Comparison of ENCODE assay signal across 8 cellular contexts in the genomic region with DNA sequence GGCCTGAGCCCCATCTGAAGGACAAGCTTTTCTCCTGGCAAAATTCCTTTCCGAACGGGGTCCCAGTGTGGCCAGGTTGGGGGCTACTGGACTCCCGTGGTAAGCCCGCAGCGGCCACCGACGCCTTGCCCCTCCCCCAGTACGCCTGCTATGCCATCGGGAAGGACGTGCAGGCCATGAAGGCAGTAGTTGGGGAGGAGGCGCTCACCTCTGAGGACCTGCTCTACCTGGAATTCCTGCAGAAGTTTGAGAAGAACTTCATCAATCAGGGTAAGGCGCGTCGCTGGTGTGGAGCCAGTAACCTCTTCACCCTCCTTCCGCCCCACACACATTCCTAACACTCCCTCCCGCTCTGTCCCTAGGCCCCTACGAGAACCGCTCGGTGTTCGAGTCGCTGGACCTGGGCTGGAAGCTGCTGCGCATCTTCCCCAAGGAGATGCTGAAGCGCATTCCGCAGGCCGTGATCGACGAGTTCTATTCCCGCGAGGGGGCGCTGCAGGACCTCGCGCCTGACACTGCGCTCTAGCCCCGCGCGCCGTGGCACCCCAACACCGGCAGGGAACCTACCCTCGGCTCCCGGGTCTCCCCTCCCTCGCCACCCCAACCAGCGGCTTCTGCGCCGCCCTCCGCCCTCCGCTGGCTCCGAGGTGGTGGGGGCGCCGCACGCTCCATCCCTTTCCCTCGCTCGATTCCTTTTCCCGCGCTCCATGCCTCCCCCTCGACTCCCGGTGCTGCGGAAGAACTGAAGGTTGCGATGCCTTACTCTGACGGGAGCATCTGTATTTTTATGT. TPM values are rescaled to one million over a fixed set of nuclear protein-coding genes. Genes with fewer than 3 reads are reported as not detected.
DNase-seq lines count a peak whose midpoint lies in the region; ATAC-seq lines count a peak whose summit lies in the region.

No MANE protein-coding gene starts in this region.

- no peaks in the 10 kb centered on the region for H3K36me3 ChIP-seq in HUES64 (ENCODE audit: insufficient read depth, low read length)

- no peak overlapping the region for H3K9ac ChIP-seq in HUES64 (ENCODE audit: low read depth, low read length)

- ATAC-seq in GM19372 (IDR thresholded peaks at IDR 0.05; ENCODE audit: low read depth, unreplicated experiment) = peak; percentile 90

- peak; percentile 87 for DNase-seq in AG20443 (ENCODE audit: low spot score)
- peak; percentile 76 to 79 for DNase-seq in activated CD4-positive, alpha-beta T cell treated with anti-CD3 and anti-CD28 coated beads for 24 hours (ENCODE audit: low read depth in 2 of 2)
- DNase-seq in cerebellum (ENCODE audit: low spot score) = peak; percentile 69
- peak; percentile 86 for DNase-seq in left kidney (ENCODE audit: low read depth, low spot score)
- peak; percentile 88 to 90 for DNase-seq in stimulated activated CD4-positive, alpha-beta T cell treated with anti-CD3 and anti-CD28 coated beads, Interleukin-2, amount 100 ng/mL, for 24 hours
- no peak for DNase-seq in SHP77 (lab: John Stamatoyannopoulos, UW)

- no peak overlapping the region for H3K27ac ChIP-seq in HUES64 (ENCODE audit: low read depth, low read length)

- H3K4me1 ChIP-seq in HUES64 (ENCODE audit: insufficient read depth, low read length) = no peaks in the 10 kb centered on the region; the same call in 1 of the 2 replicates

- WGBS in HUES64 = 5% methylated on average over 58 of the region's 59 CpGs

- no peaks in the 10 kb centered on the region for H3K9me3 ChIP-seq in HUES64 (ENCODE audit: insufficient read depth, low read depth, low read length)

- H3K27me3 ChIP-seq in HUES64 (ENCODE audit: insufficient read depth, low read length) = peaks cover 80% of the 10 kb centered on the region

- H3K4me3 ChIP-seq in HUES64 (ENCODE audit: low read length) = peak overlapping the region; percentile 48

RNA-seq across cellular contexts. Expression of a gene that starts 13.6 kb away (rescaled TPM):
- polyA plus RNA-seq in HUES64 (2013, experiment 1 of 2) = 0.55 TPM
- 0.63 TPM for polyA plus RNA-seq in HUES64 (2013, experiment 2 of 2)
- 2.3 TPM for total RNA-seq in cerebellum

RNA-seq across cellular contexts. Expression of a gene that starts 29.1 kb away (rescaled TPM):
- polyA plus RNA-seq in HUES64 (2013, experiment 1 of 2) = not detected
- 0.19 TPM for polyA plus RNA-seq in HUES64 (2013, experiment 2 of 2)
- not detected for total RNA-seq in cerebellum

RNA-seq across cellular contexts. Expression of a gene that starts 29.9 kb away (rescaled TPM):
- polyA plus RNA-seq in HUES64 (2013, experiment 1 of 2) = 22.2 TPM
- 21.3 TPM for polyA plus RNA-seq in HUES64 (2013, experiment 2 of 2)
- 20.3 TPM for total RNA-seq in cerebellum

Comparison
In these comparisons a context has a peak if more than half of its experiments do, and no peak if none do; other contexts are left out.
1. DNase-seq: peak in AG20443 (single experiment), activated CD4-positive, alpha-beta T cell treated with anti-CD3 and anti-CD28 coated beads for 24 hours (2 of 2), cerebellum (single experiment), left kidney (single experiment) and stimulated activated CD4-positive, alpha-beta T cell treated with anti-CD3 and anti-CD28 coated beads, Interleukin-2, amount 100 ng/mL, for 24 hours (2 of 2); none in SHP77 (0 of 2).